ENCODE assay signal across 8 cellular contexts in the genomic region with DNA sequence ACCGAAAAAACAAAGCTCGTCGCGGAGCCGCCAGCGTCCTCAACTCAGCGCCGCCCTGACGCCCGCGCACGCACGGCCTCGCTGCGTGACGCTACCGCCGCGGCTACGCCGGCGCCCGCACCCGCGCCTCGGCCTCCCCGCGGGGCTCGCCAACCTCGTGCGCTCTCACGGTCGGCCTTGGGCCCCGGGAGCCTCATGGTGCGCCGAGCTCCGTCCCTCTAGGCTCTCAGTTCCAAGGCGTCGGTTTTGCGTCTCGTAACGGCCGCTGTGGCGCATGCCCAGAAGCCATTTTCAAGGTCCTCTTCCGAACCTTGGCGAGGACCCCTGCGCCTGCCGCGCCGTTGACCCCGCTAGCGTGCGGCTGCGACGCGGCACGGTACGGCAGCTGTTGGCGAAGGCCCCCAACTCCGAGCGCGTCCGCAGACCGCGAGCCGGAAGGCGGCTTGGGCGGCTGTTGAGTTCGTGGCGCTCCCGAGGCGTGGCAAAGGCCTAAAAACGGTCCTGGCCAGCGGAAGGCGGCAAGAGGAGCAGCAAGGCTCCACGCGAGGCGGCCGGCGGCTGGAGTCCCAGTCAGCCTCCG. TPM values are rescaled to one million over a fixed set of nuclear protein-coding genes. Genes with fewer than 3 reads are reported as not detected.
A peak's percentile ranks its signal among the peaks of the same experiment; 100 is the strongest.
DNase-seq lines count a peak whose midpoint lies in the region; ATAC-seq and TF ChIP-seq lines count a peak whose summit lies in the region.

A gene (minus strand): TSS at position 64 of the 580 bp plus-strand sequence. CDS start 1,209 bp downstream, outside the sequence.

- H3K27me3 ChIP-seq in fibroblast of lung (ENCODE audit: control insufficient read depth, insufficient read depth, low read length): no peaks in the 10 kb centered on the region

- no peaks in the 10 kb centered on the region for H3K9me3 Mint-ChIP-seq in activated T-cell treated with anti-CD3 and anti-CD28 coated beads, Interleukin-2, amount 50 U/mL, for 24 hours
- no peaks in the 10 kb centered on the region for H3K9me3 Mint-ChIP-seq in natural killer cell treated with Interleukin-12 subunit alpha and Interleukin-12 subunit beta and Interleukin-15 and Interleukin-18, amount 100 ng/mL, for 72 hours

- H3K4me1 Mint-ChIP-seq in activated T-cell treated with anti-CD3 and anti-CD28 coated beads, Interleukin-2, amount 50 U/mL, for 24 hours (ENCODE audit: low read depth): peaks cover 52% of the 10 kb centered on the region
- peaks cover 34 to 37% of the 10 kb centered on the region in 2 donors for H3K4me1 Mint-ChIP-seq in natural killer cell treated with Interleukin-12 subunit alpha and Interleukin-12 subunit beta and Interleukin-15 and Interleukin-18, amount 100 ng/mL, for 72 hours (ENCODE audit: low read depth in 2 of 2)

- TF ChIP-seq CTCF in fibroblast of lung (conservative IDR thresholded peaks at IDR 0.05 in 1 of 2, IDR thresholded peaks at IDR 0.05 in 1 of 2; ENCODE audit: low read depth in 1 of 2, low read length in 2 of 2): no peak

- peak; percentile 74 for ATAC-seq in GM18499 (IDR thresholded peaks at IDR 0.05; ENCODE audit: insufficient read depth, unreplicated experiment)
- peak; percentile 87 for ATAC-seq in HG02885 (IDR thresholded peaks at IDR 0.05; ENCODE audit: poor library complexity, unreplicated experiment)
- ATAC-seq in natural killer cell treated with Interleukin-12 subunit alpha and Interleukin-12 subunit beta and Interleukin-15 and Interleukin-18, amount 100 ng/mL, for 72 hours: peak; percentile 92 to 93

- peak within 1 kb of the TSS; percentile 87 for H3K9ac ChIP-seq in fibroblast of lung (ENCODE audit: insufficient read depth, low read length)

- H3K27ac ChIP-seq in fibroblast of lung (ENCODE audit: insufficient read depth, low read length): peak within 1 kb of the TSS; percentile 81

- H3K27me3 Mint-ChIP-seq in activated T-cell treated with anti-CD3 and anti-CD28 coated beads, Interleukin-2, amount 50 U/mL, for 24 hours: no peaks in the 10 kb centered on the region
- H3K27me3 Mint-ChIP-seq in natural killer cell treated with Interleukin-12 subunit alpha and Interleukin-12 subunit beta and Interleukin-15 and Interleukin-18, amount 100 ng/mL, for 72 hours: no peaks in the 10 kb centered on the region

- no peaks in the 10 kb centered on the region for H3K9me3 ChIP-seq in fibroblast of lung (ENCODE audit: control insufficient read depth, insufficient read depth, low read depth, low read length)

- peak within 1 kb of the TSS; percentile 96 for H3K27ac Mint-ChIP-seq in activated T-cell treated with anti-CD3 and anti-CD28 coated beads, Interleukin-2, amount 50 U/mL, for 24 hours
- peak within 1 kb of the TSS; percentile 95 to 96 for H3K27ac Mint-ChIP-seq in natural killer cell treated with Interleukin-12 subunit alpha and Interleukin-12 subunit beta and Interleukin-15 and Interleukin-18, amount 100 ng/mL, for 72 hours

- H3K4me3 ChIP-seq in fibroblast of lung (replicated peaks in 1 of 4; ENCODE audit: control extremely low read depth in 1 of 4, insufficient read depth in 1 of 4, low read depth in 3 of 4, low read length in 4 of 4): peak within 1 kb of the TSS; percentile 39 to 59 (median 44)

- peak within 1 kb of the TSS; percentile 91 for H2AFZ ChIP-seq in fibroblast of lung (ENCODE audit: low read length)

- H3K79me2 ChIP-seq in fibroblast of lung (ENCODE audit: control insufficient read depth, insufficient read depth, low read length): no peaks in the 10 kb centered on the region

- peaks cover 19% of the 10 kb centered on the region for H3K36me3 Mint-ChIP-seq in activated T-cell treated with anti-CD3 and anti-CD28 coated beads, Interleukin-2, amount 50 U/mL, for 24 hours (ENCODE audit: low read depth)
- peaks cover 8% of the 10 kb centered on the region for H3K36me3 Mint-ChIP-seq in natural killer cell treated with Interleukin-12 subunit alpha and Interleukin-12 subunit beta and Interleukin-15 and Interleukin-18, amount 100 ng/mL, for 72 hours

- peak within 1 kb of the TSS; percentile 84 for H3K4me3 Mint-ChIP-seq in activated T-cell treated with anti-CD3 and anti-CD28 coated beads, Interleukin-2, amount 50 U/mL, for 24 hours
- peak within 1 kb of the TSS; percentile 88 for H3K4me3 Mint-ChIP-seq in natural killer cell treated with Interleukin-12 subunit alpha and Interleukin-12 subunit beta and Interleukin-15 and Interleukin-18, amount 100 ng/mL, for 72 hours

- peak within 1 kb of the TSS; percentile 83 for H3K4me2 ChIP-seq in fibroblast of lung (ENCODE audit: extremely low read depth, insufficient read depth, low read length)

- no peaks in the 10 kb centered on the region for H3K4me1 ChIP-seq in fibroblast of lung (ENCODE audit: control insufficient read depth, extremely low read depth, insufficient read depth, low read length)

- H3K36me3 ChIP-seq in fibroblast of lung (ENCODE audit: control insufficient read depth, insufficient read depth, low read length): no peaks in the 10 kb centered on the region

- H4K20me1 ChIP-seq in fibroblast of lung (ENCODE audit: control insufficient read depth, extremely low read depth, insufficient read depth, low read length): no peaks in the 10 kb centered on the region

- DNase-seq in NCI-H345 (lab: John Stamatoyannopoulos, UW): peak; percentile 79
- peak; percentile 89 for DNase-seq in activated T-cell treated with anti-CD3 and anti-CD28 coated beads, Interleukin-2, amount 50 U/mL, for 24 hours
- peak; percentile 78 to 79 for DNase-seq in fibroblast of lung (ENCODE audit: low read depth in 2 of 2)
- DNase-seq in natural killer cell treated with Interleukin-12 subunit alpha and Interleukin-12 subunit beta and Interleukin-15 and Interleukin-18, amount 100 ng/mL, for 72 hours (ENCODE audit: low spot score): peak; percentile 90
- DNase-seq in stimulated activated naive CD4-positive, alpha-beta T cell (lab: John Stamatoyannopoulos, UW): peak; percentile 71 to 94 (median 82)
- DNase-seq in T1000 (lab: John Stamatoyannopoulos, UW): no peak

RNA-seq across cellular contexts. Expression of the gene that starts here (rescaled TPM):
- 3.0 and 4.1 TPM in 2 replicates for total RNA-seq in fibroblast of lung
- 3.8 and 5.3 TPM in 2 replicates for polyA plus RNA-seq in fibroblast of lung
- polyA plus RNA-seq in fibroblast of lung (2012): 2.8 and 3.0 TPM in 2 replicates
- polyA minus RNA-seq in fibroblast of lung (ENCODE audit: low replicate concordance): 2.5 TPM in 1 of 2 replicates, not detected in the other
- total RNA-seq in natural killer cell treated with Interleukin-12 subunit alpha and Interleukin-12 subunit beta and Interleukin-15 and Interleukin-18, amount 100 ng/mL, for 72 hours: 10 to 100 TPM; 27.5 to 35.7 TPM
